Comparison of ENCODE assay signal across 8 cellular contexts in genomic region chr12:47949441-47950341, GRCh38. TPM values are rescaled to one million over a fixed set of nuclear protein-coding genes. Genes with fewer than 3 reads are reported as not detected.
DNase-seq lines count a peak whose midpoint lies in the region; ATAC-seq and TF ChIP-seq lines count a peak whose summit lies in the region.

No MANE protein-coding gene starts in this region.

- peaks cover 4% of the 10 kb centered on the region for H3K27me3 ChIP-seq in GM06990 (replicated peaks; ENCODE audit: control insufficient read depth, insufficient read depth, low read length)
- no peaks in the 10 kb centered on the region for H3K27me3 ChIP-seq in neural progenitor cell

- no peaks in the 10 kb centered on the region for H3F3A ChIP-seq in neural progenitor cell (ENCODE audit: low read depth)

- no peaks in the 10 kb centered on the region for H3K36me3 ChIP-seq in GM06990 (ENCODE audit: control insufficient read depth, insufficient read depth, low read length)
- no peaks in the 10 kb centered on the region for H3K36me3 ChIP-seq in neural progenitor cell

- H3K27me3 Mint-ChIP-seq in activated T-cell treated with anti-CD3 and anti-CD28 coated beads, Interleukin-2, amount 50 U/mL, for 72 hours (ENCODE audit: low read depth), result peaks cover 14% of the 10 kb centered on the region
- peaks cover 7% of the 10 kb centered on the region for H3K27me3 Mint-ChIP-seq in neural progenitor cell (ENCODE audit: insufficient read depth, low read depth)

- H3K36me3 Mint-ChIP-seq in activated T-cell treated with anti-CD3 and anti-CD28 coated beads, Interleukin-2, amount 50 U/mL, for 72 hours (ENCODE audit: insufficient read depth in 2 of 2), result no peaks in the 10 kb centered on the region
- H3K36me3 Mint-ChIP-seq in neural progenitor cell, result no peaks in the 10 kb centered on the region

- no peak overlapping the region for H3K4me3 ChIP-seq in GM06990 (replicated peaks; ENCODE audit: low read depth, low read length)
- no peak overlapping the region for H3K4me3 ChIP-seq in foreskin fibroblast (ENCODE audit: low read depth in 1 of 2, low read length in 2 of 2)
- H3K4me3 ChIP-seq in neural progenitor cell, result no peak overlapping the region

- H3K9me3 Mint-ChIP-seq in activated T-cell treated with anti-CD3 and anti-CD28 coated beads, Interleukin-2, amount 50 U/mL, for 72 hours, result no peaks in the 10 kb centered on the region
- H3K9me3 Mint-ChIP-seq in neural progenitor cell, result no peaks in the 10 kb centered on the region

- H3K9ac ChIP-seq in neural progenitor cell, result no peak overlapping the region

- ATAC-seq in activated T-cell treated with anti-CD3 and anti-CD28 coated beads, Interleukin-2, amount 50 U/mL, for 72 hours (replicated peaks in 1 of 2), result peak; percentile 84 to 86
- no peak for ATAC-seq in GM21576 (IDR thresholded peaks at IDR 0.05; ENCODE audit: unreplicated experiment)

- no peak overlapping the region for H3K4me2 ChIP-seq in neural progenitor cell

- H3K4me1 ChIP-seq in neural progenitor cell, result peaks cover 9% of the 10 kb centered on the region

- H3K79me2 ChIP-seq in neural progenitor cell (ENCODE audit: low read depth), result no peaks in the 10 kb centered on the region

- H3K27ac ChIP-seq in neural progenitor cell, result no peak overlapping the region

- H3K4me3 Mint-ChIP-seq in activated T-cell treated with anti-CD3 and anti-CD28 coated beads, Interleukin-2, amount 50 U/mL, for 72 hours, result no peak overlapping the region
- H3K4me3 Mint-ChIP-seq in neural progenitor cell, result no peak overlapping the region

- peak overlapping the region; percentile 52 for H2AFZ ChIP-seq in neural progenitor cell (replicated peaks)

- peaks cover 17% of the 10 kb centered on the region for H3K4me1 Mint-ChIP-seq in activated T-cell treated with anti-CD3 and anti-CD28 coated beads, Interleukin-2, amount 50 U/mL, for 72 hours (ENCODE audit: low read depth)
- H3K4me1 Mint-ChIP-seq in neural progenitor cell, result peaks cover 22% of the 10 kb centered on the region

- TF ChIP-seq CTCF in GM06990 (IDR thresholded peaks at IDR 0.05; ENCODE audit: insufficient read depth, low read length, poor library complexity, severe bottlenecking) (peak; percentile 91), foreskin fibroblast (IDR thresholded peaks at IDR 0.05; ENCODE audit: low read depth, low read length) (peak; percentile 96), neural progenitor cell (IDR thresholded peaks at IDR 0.05) (peak; percentile 84)

- H3K9me3 ChIP-seq in neural progenitor cell (ENCODE audit: low read depth), result no peaks in the 10 kb centered on the region

- DNase-seq in GM06990 (ENCODE audit: extremely low read depth, insufficient read length) (peak; percentile 37), KBM-7 (peak; percentile 81), OCI-M2 (lab: John Stamatoyannopoulos, UW; ENCODE audit: unreplicated experiment) (peak; percentile 7), foreskin fibroblast (peak; percentile 66 to 91), neural progenitor cell (ENCODE audit: low spot score) (peak; percentile 91), KG1 (lab: John Stamatoyannopoulos, UW) (no peak)
- peak; percentile 62 to 70 for DNase-seq in activated T-cell treated with anti-CD3 and anti-CD28 coated beads, Interleukin-2, amount 50 U/mL, for 72 hours

- in situ Hi-C loops in KBM-7 (cut with MboI; ENCODE audit: low pct_unique_long_range_greater_than_20kb, low sequenced_read_pairs), result no loop called here

- H4K20me1 ChIP-seq in neural progenitor cell (ENCODE audit: low read depth), result no peaks in the 10 kb centered on the region

- peak overlapping the region; percentile 32 for H3K27ac Mint-ChIP-seq in activated T-cell treated with anti-CD3 and anti-CD28 coated beads, Interleukin-2, amount 50 U/mL, for 72 hours
- H3K27ac Mint-ChIP-seq in neural progenitor cell, result peak overlapping the region; percentile 44

RNA-seq across cellular contexts. Expression of gene TMEM106C, which starts 13.7 kb away (rescaled TPM):
- 100 to 1,000 TPM; 124 to 149 TPM for total RNA-seq in activated T-cell treated with anti-CD3 and anti-CD28 coated beads, Interleukin-2, amount 50 U/mL, for 72 hours
- total RNA-seq in neural progenitor cell (ENCODE audit: low replicate concordance), result 87.5 and 115 TPM in 2 replicates

RNA-seq across cellular contexts. Expression of gene VDR, which starts 44.9 kb away (rescaled TPM):
- total RNA-seq in activated T-cell treated with anti-CD3 and anti-CD28 coated beads, Interleukin-2, amount 50 U/mL, for 72 hours, result 100 to 1,000 TPM; 217 to 224 TPM
- 0.09 TPM in 1 of 2 replicates, not detected in the other for total RNA-seq in neural progenitor cell (ENCODE audit: low replicate concordance)

RNA-seq across cellular contexts. Expression of gene COL2A1, which starts 54.6 kb away (rescaled TPM):
- total RNA-seq in activated T-cell treated with anti-CD3 and anti-CD28 coated beads, Interleukin-2, amount 50 U/mL, for 72 hours, result under 1 TPM in 1 of 2 donors, not detected in 1; 0.14 TPM
- 69.1 and 330 TPM in 2 replicates for total RNA-seq in neural progenitor cell (ENCODE audit: low replicate concordance)

Comparison
In these comparisons a context has a peak if more than half of its experiments do, and no peak if none do; other contexts are left out.
1. RNA of gene VDR, which starts 44.9 kb away (total RNA-seq): 217 to 224 TPM in activated T-cell treated with anti-CD3 and anti-CD28 coated beads, Interleukin-2, amount 50 U/mL, for 72 hours; 0.09 TPM in neural progenitor cell; every median in the first group is over 100 times any median in the second.
2. RNA of gene COL2A1, which starts 54.6 kb away (total RNA-seq): 69.1 to 330 TPM in neural progenitor cell; 0.14 TPM in activated T-cell treated with anti-CD3 and anti-CD28 coated beads, Interleukin-2, amount 50 U/mL, for 72 hours; every median in the first group is over 10 times any median in the second.
3. Peak in every context shown above with its lines, with median percentiles within 50 percentile points of each other: CTCF ChIP-seq.